ENCODE assay signal across 1 cellular context in genomic region chr16:86951041-86951822, GRCh38.
TF ChIP-seq lines count a peak whose summit lies in the region.

No MANE protein-coding gene starts in this region.

TF ChIP-seq in HEK293, 187 proteins besides CTCF, POLR2A, EP300 and RAD21 (continued from another document and continues in another):
- TF ChIP-seq REST (tag by site-specific recombination; IDR thresholded peaks at IDR 0.05) (peak; percentile 7; the same call in 1 of the 2 replicates), PRDM6 (tag by site-specific recombination; IDR thresholded peaks at IDR 0.05) (no peak), ZNF37A (tag by site-specific recombination; IDR thresholded peaks at IDR 0.05) (no peak), ZNF473 (tag by site-specific recombination; IDR thresholded peaks at IDR 0.05) (no peak), ZNF114 (tag by site-specific recombination; IDR thresholded peaks at IDR 0.05) (peak; percentile 92; the same call in 1 of the 2 replicates), ZNF433 (tag by site-specific recombination; IDR thresholded peaks at IDR 0.05; ENCODE audit: low read depth) (no peak), ZFP37 (tag by site-specific recombination; IDR thresholded peaks at IDR 0.05) (no peak), ZNF514 (tag by site-specific recombination; IDR thresholded peaks at IDR 0.05) (0 out of 2 replicates have a peak, but pooled peaks have one; percentile 42), GLIS1 (tag by site-specific recombination; IDR thresholded peaks at IDR 0.05) (no peak), ZIC2 (tag by site-specific recombination; IDR thresholded peaks at IDR 0.05) (no peak), ZNF248 (tag by site-specific recombination; IDR thresholded peaks at IDR 0.05) (peak; percentile 47; the same call in 1 of the 2 replicates), ZNF423 (tag by site-specific recombination; IDR thresholded peaks at IDR 0.05) (no peak), OSR2 (tag by site-specific recombination; IDR thresholded peaks at IDR 0.05) (no peak), ZSCAN4 (tag by site-specific recombination; IDR thresholded peaks at IDR 0.05) (no peak), ZBTB6 (tag by site-specific recombination; IDR thresholded peaks at IDR 0.05) (no peak), ZSCAN30 (tag by site-specific recombination; IDR thresholded peaks at IDR 0.05) (no peak), ZXDB (tag by site-specific recombination; IDR thresholded peaks at IDR 0.05) (no peak), SP3 (tag by site-specific recombination; IDR thresholded peaks at IDR 0.05) (no peak), ZEB2 (tag by site-specific recombination; IDR thresholded peaks at IDR 0.05) (no peak), ZNF488 (tag by site-specific recombination; IDR thresholded peaks at IDR 0.05) (no peak), ZNF138 (tag by site-specific recombination; IDR thresholded peaks at IDR 0.05; ENCODE audit: borderline replicate concordance) (no peak), ZFP41 (tag by site-specific recombination; IDR thresholded peaks at IDR 0.05; ENCODE audit: borderline replicate concordance) (no peak), SCRT2 (tag by site-specific recombination; IDR thresholded peaks at IDR 0.05) (no peak), BCL11A (tag by site-specific recombination; IDR thresholded peaks at IDR 0.05; ENCODE audit: low read depth) (no peak), ZNF184 (tag by site-specific recombination; IDR thresholded peaks at IDR 0.05) (no peak), ZNF658 (tag by site-specific recombination; IDR thresholded peaks at IDR 0.05) (peak; percentile 83; the same call in 1 of the 2 replicates), ZNF121 (tag by site-specific recombination; IDR thresholded peaks at IDR 0.05) (no peak), HIC1 (tag by site-specific recombination; IDR thresholded peaks at IDR 0.05) (no peak), ZNF521 (tag by site-specific recombination; IDR thresholded peaks at IDR 0.05) (no peak; the same call in 1 of the 2 replicates), KLF10 (tag by site-specific recombination; IDR thresholded peaks at IDR 0.05) (no peak), MYNN (tag by site-specific recombination; IDR thresholded peaks at IDR 0.05; ENCODE audit: borderline replicate concordance) (no peak), ZNF394 (tag by site-specific recombination; IDR thresholded peaks at IDR 0.05; ENCODE audit: borderline replicate concordance) (no peak), ZNF324 (tag by site-specific recombination; IDR thresholded peaks at IDR 0.05) (no peak), ZNF10 (tag by site-specific recombination; IDR thresholded peaks at IDR 0.05) (no peak; the same call in 1 of the 2 replicates), ZNF513 (tag by site-specific recombination; IDR thresholded peaks at IDR 0.05) (peak; percentile 96), FEZF1 (tag by site-specific recombination; IDR thresholded peaks at IDR 0.05) (no peak), MEIS1 (CRISPR knock-in tag; IDR thresholded peaks at IDR 0.05; ENCODE audit: borderline replicate concordance) (no peak), ZNF398 (tag by site-specific recombination; IDR thresholded peaks at IDR 0.05) (no peak; the same call in 1 of the 2 replicates), ZNF664 (tag by site-specific recombination; IDR thresholded peaks at IDR 0.05) (no peak), PRDM4 (tag by site-specific recombination; IDR thresholded peaks at IDR 0.05) (no peak), KLF16 (tag by site-specific recombination; IDR thresholded peaks at IDR 0.05) (no peak), ZSCAN16 (tag by site-specific recombination; IDR thresholded peaks at IDR 0.05) (no peak), SALL2 (tag by site-specific recombination; IDR thresholded peaks at IDR 0.05; ENCODE audit: borderline replicate concordance) (peak; percentile 81), ZNF561 (tag by site-specific recombination; IDR thresholded peaks at IDR 0.05; ENCODE audit: borderline replicate concordance) (no peak), ZNF266 (tag by site-specific recombination; IDR thresholded peaks at IDR 0.05; ENCODE audit: low read depth) (no peak), GLIS2 (tag by site-specific recombination; IDR thresholded peaks at IDR 0.05) (no peak), ZNF23 (tag by site-specific recombination; IDR thresholded peaks at IDR 0.05; ENCODE audit: borderline replicate concordance) (0 out of 2 replicates have a peak, but pooled peaks have one; percentile 25), ZNF19 (tag by site-specific recombination; IDR thresholded peaks at IDR 0.05; ENCODE audit: low read depth) (no peak), ZNF221 (tag by site-specific recombination; IDR thresholded peaks at IDR 0.05; ENCODE audit: borderline replicate concordance) (no peak), ZNF707 (tag by site-specific recombination; IDR thresholded peaks at IDR 0.05) (peak; percentile 43; the same call in 1 of the 2 replicates)
